In the genomic region with DNA sequence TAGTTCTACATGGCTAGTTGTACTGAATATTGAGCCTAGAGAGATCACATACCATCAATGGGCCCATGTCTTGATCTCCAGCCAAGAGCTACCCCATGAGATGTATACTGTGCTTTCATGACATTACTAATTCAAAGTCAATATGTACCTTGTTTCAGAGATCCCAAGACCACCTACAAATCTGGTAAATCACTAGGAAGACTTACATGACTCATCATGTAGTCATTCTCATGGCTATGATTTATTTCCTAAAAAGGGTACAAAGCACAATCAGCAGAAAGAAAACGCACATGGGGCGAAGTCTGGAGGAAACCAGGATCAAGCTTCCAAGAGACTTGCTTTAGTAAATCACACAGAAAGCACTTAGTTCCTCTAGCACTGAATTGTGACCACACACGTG, we compare ENCODE assay signal across 17 cellular contexts.
DNase-seq lines count a peak whose midpoint lies in the region; ATAC-seq, FAIRE-seq and TF ChIP-seq lines count a peak whose summit lies in the region.
"Had no signal": no experiment of that assay in that cellular context is flagged by ENCODE, and none has a peak within 500 bp of the region (broad histone marks: within the 10 kb centered on the region; RNA-seq: fewer than 3 reads in every experiment).

No MANE protein-coding gene starts in this region.

- no peak overlapping the region for H3K9ac ChIP-seq in IMR-90 (ENCODE audit: low read depth, low read length)

- intact Hi-C loops in IMR-90 (cut with micrococcal nuclease): no loop called here
- intact Hi-C loops in naive thymus-derived CD4-positive, alpha-beta T cell (cut with micrococcal nuclease): no loop called here

- H3K79me1 ChIP-seq in IMR-90 (ENCODE audit: low read depth in 1 of 2, low read length in 2 of 2): no peaks in the 10 kb centered on the region

- POLR2A ChIA-PET in IMR-90 (lab: Charles Lee; ENCODE audit: unreplicated experiment): no interaction called here
- POLR2A ChIA-PET in naive thymus-derived CD4-positive, alpha-beta T cell (lab: Charles Lee): no interaction called here

- no peaks in the 10 kb centered on the region for H3K27me3 ChIP-seq in IMR-90 (ENCODE audit: control insufficient read depth, insufficient read depth, low read length)
- H3K27me3 ChIP-seq in bronchial epithelial cell (ENCODE audit: control insufficient read depth, insufficient read depth, low read length): no peaks in the 10 kb centered on the region
- no peaks in the 10 kb centered on the region for H3K27me3 ChIP-seq in kidney epithelial cell (ENCODE audit: control insufficient read depth, insufficient read depth, low read length)
- H3K27me3 ChIP-seq in tibial nerve: no peaks in the 10 kb centered on the region
- H3K27me3 ChIP-seq in naive thymus-derived CD4-positive, alpha-beta T cell (ENCODE audit: control insufficient read depth in 2 of 2, insufficient read depth in 2 of 2, low read length in 2 of 2): no peaks in the 10 kb centered on the region
- H3K27me3 ChIP-seq: upper lobe of left lung had no signal

- H3K27me3 Mint-ChIP-seq in naive thymus-derived CD4-positive, alpha-beta T cell: no peaks in the 10 kb centered on the region
- H3K27me3 Mint-ChIP-seq: IgD-negative memory B cell had no signal

- CTCF ChIA-PET in IMR-90 (lab: Yijun Ruan, JAX): interaction anchor here (0.9 kb wide), 1 partner anchor 16 kb away, joined by 3 read pairs; no protein-coding TSS in a partner anchor
- CTCF ChIA-PET in naive thymus-derived CD4-positive, alpha-beta T cell (lab: Charles Lee): interaction anchor here (0.9 kb wide), 1 partner anchor 33 kb away, joined by 3 read pairs; no protein-coding TSS in a partner anchor

- no peak overlapping the region for H4K5ac ChIP-seq in IMR-90 (ENCODE audit: low read depth, low read length)

- no peak overlapping the region for H3K4me3 Mint-ChIP-seq in naive thymus-derived CD4-positive, alpha-beta T cell
- H3K4me3 Mint-ChIP-seq: IgD-negative memory B cell, immature natural killer cell had no signal

- H2BK15ac ChIP-seq in IMR-90 (ENCODE audit: low read depth, low read length): no peak overlapping the region

- ATAC-seq in IMR-90 (ENCODE audit: low read depth) (no peak), GM21717 (IDR thresholded peaks at IDR 0.05; ENCODE audit: unreplicated experiment) (no peak)
- no peak for ATAC-seq in naive thymus-derived CD4-positive, alpha-beta T cell

- no peaks in the 10 kb centered on the region for H4K20me1 ChIP-seq in IMR-90 (ENCODE audit: insufficient read depth, low read length)

- no peak overlapping the region for H2BK5ac ChIP-seq in IMR-90 (ENCODE audit: low read depth, low read length, poor library complexity, severe bottlenecking)

- dilution Hi-C loops in IMR-90 (cut with HindIII; ENCODE audit: low sequenced_read_pairs, unreplicated experiment): no loop called here

- 0 out of 2 replicates have a peak overlapping the region, but pooled peaks have one; percentile 37 for H2BK120ac ChIP-seq in IMR-90 (ENCODE audit: low read depth, low read length)

- no peaks in the 10 kb centered on the region for H3K9me3 ChIP-seq in IMR-90 (ENCODE audit: control insufficient read depth, insufficient read depth, low read length)
- H3K9me3 ChIP-seq in tibial nerve: no peaks in the 10 kb centered on the region
- H3K9me3 ChIP-seq in naive thymus-derived CD4-positive, alpha-beta T cell (ENCODE audit: control insufficient read depth in 2 of 3, low read length in 3 of 3): no peaks in the 10 kb centered on the region
- H3K9me3 ChIP-seq: upper lobe of left lung had no signal

- in situ Hi-C loops in IMR-90 (cut with MboI; ENCODE audit: low sequenced_read_pairs): no loop called here

- no peak for TF ChIP-seq EP300 in tibial nerve (IDR thresholded peaks at IDR 0.05)

- no peak overlapping the region for H3K23ac ChIP-seq in IMR-90 (ENCODE audit: low read depth, low read length)

- H3K27ac ChIP-seq in IMR-90 (ENCODE audit: insufficient read depth, low read length) (no peak overlapping the region), tibial nerve (no peak overlapping the region), caudate nucleus (ENCODE audit: low read depth, low read length) (no peak overlapping the region)
- H3K27ac ChIP-seq in naive thymus-derived CD4-positive, alpha-beta T cell (ENCODE audit: low read depth, low read length): no peak overlapping the region
- H3K27ac ChIP-seq: upper lobe of left lung had no signal

- H2AK5ac ChIP-seq in IMR-90 (ENCODE audit: low read depth, low read length): no peak overlapping the region

- H2BK20ac ChIP-seq in IMR-90 (ENCODE audit: low read depth, low read length): peak overlapping the region; percentile 11; the same call in 1 of the 2 replicates

- H4K8ac ChIP-seq in IMR-90 (ENCODE audit: low read depth in 2 of 2, low read length in 2 of 2): no peak overlapping the region; a peak in 1 of 4 replicates

- no peak overlapping the region for H3K14ac ChIP-seq in IMR-90 (replicated peaks; ENCODE audit: low read depth, low read length)

- H3K36me3 ChIP-seq in IMR-90 (ENCODE audit: control insufficient read depth, insufficient read depth, low read length) (no peaks in the 10 kb centered on the region; the same call in 1 of the 2 replicates), bronchial epithelial cell (ENCODE audit: control insufficient read depth, insufficient read depth, low read length) (no peaks in the 10 kb centered on the region), kidney epithelial cell (ENCODE audit: control insufficient read depth, insufficient read depth, low read length) (no peaks in the 10 kb centered on the region), tibial nerve (peaks cover 0 to 4% (median 0%) of the 10 kb centered on the region in 3 donors)
- H3K36me3 ChIP-seq in naive thymus-derived CD4-positive, alpha-beta T cell (ENCODE audit: control insufficient read depth in 2 of 3, insufficient read depth in 3 of 3, low read length in 3 of 3): peaks cover 0 to 8% (median 0%) of the 10 kb centered on the region in 3 experiments
- H3K36me3 ChIP-seq: upper lobe of left lung had no signal

- no peak overlapping the region for H4K91ac ChIP-seq in IMR-90 (ENCODE audit: insufficient read depth, low read depth, low read length)

- no peaks in the 10 kb centered on the region for H3K4me1 ChIP-seq in IMR-90 (ENCODE audit: control insufficient read depth, insufficient read depth, low read length)
- H3K4me1 ChIP-seq in tibial nerve: peaks cover 0 to 7% (median 5%) of the 10 kb centered on the region in 4 donors
- peaks cover 0 to 12% of the 10 kb centered on the region in 2 donors for H3K4me1 ChIP-seq in naive thymus-derived CD4-positive, alpha-beta T cell (ENCODE audit: control insufficient read depth in 2 of 2, insufficient read depth in 2 of 2, low read length in 2 of 2)

- H2AFZ ChIP-seq in IMR-90 (replicated peaks; ENCODE audit: low read length, poor library complexity): no peak overlapping the region

- no peak overlapping the region for H3K4ac ChIP-seq in IMR-90 (ENCODE audit: low read depth, low read length)

- no peak overlapping the region for H3K4me2 ChIP-seq in IMR-90 (ENCODE audit: low read depth, low read length)

- BruUV-seq in IMR-90 (replicated peaks; lab: Mats Ljungman, UMichigan): no TSS peak

- TF ChIP-seq POLR2A in IMR-90 (IDR thresholded peaks at IDR 0.05; ENCODE audit: low read depth, low read length): no peak
- TF ChIP-seq POLR2A in tibial nerve (IDR thresholded peaks at IDR 0.05): no peak

- H3K9me1 ChIP-seq in IMR-90 (ENCODE audit: insufficient read depth, low read length): no peaks in the 10 kb centered on the region

- H3K4me3 ChIP-seq in AG10803 (ENCODE audit: low read length): no peak overlapping the region
- no peak overlapping the region for H3K4me3 ChIP-seq in IMR-90 (ENCODE audit: insufficient read depth, low read depth, low read length)
- no peak overlapping the region for H3K4me3 ChIP-seq in bronchial epithelial cell (ENCODE audit: low read depth, low read length)
- H3K4me3 ChIP-seq in kidney epithelial cell (ENCODE audit: low read depth, low read length): no peak overlapping the region
- no peak overlapping the region for H3K4me3 ChIP-seq in tibial nerve
- no peak overlapping the region for H3K4me3 ChIP-seq in naive thymus-derived CD4-positive, alpha-beta T cell (ENCODE audit: low read length)
- H3K4me3 ChIP-seq: upper lobe of left lung had no signal

- H3K56ac ChIP-seq in IMR-90 (ENCODE audit: extremely low read depth, insufficient read depth, low read length): no peak overlapping the region

- peak; percentile 26 for DNase-seq in AG10803 (ENCODE audit: low read depth)
- peak; percentile 41 for DNase-seq in IMR-90
- DNase-seq in bronchial epithelial cell (ENCODE audit: low read depth): peak; percentile 90
- peak; percentile 41 for DNase-seq in kidney epithelial cell (ENCODE audit: low read depth)
- no peak for DNase-seq in tibial nerve (ENCODE audit: low spot score in 2 of 2)
- no peak for DNase-seq in caudate nucleus (lab: John Stamatoyannopoulos, UW)
- DNase-seq in naive thymus-derived CD4-positive, alpha-beta T cell: no peak
- DNase-seq: activated CD4-positive, alpha-beta T cell treated with anti-CD3 and anti-CD28 coated beads, Interleukin-2, amount 50 U/mL, for 48 hours; activated gamma-delta T cell; DMS 273 treated with DMSO at 0.1 percent for 48 hours; immature natural killer cell; NCI-H446 treated with DMSO at 0.1 percent for 48 hours; stimulated activated CD4-positive, alpha-beta T cell treated with anti-CD3 and anti-CD28 coated beads, Interleukin-15, amount 100 ng/mL, for 24 hours; T-helper 2 cell; upper lobe of left lung had no signal

- peaks cover 0 to 10% (median 0%) of the 10 kb centered on the region in 11 donors for H3K9me3 Mint-ChIP-seq in naive thymus-derived CD4-positive, alpha-beta T cell

- H3K36me3 Mint-ChIP-seq in naive thymus-derived CD4-positive, alpha-beta T cell: peaks cover 10 to 53% (median 39%) of the 10 kb centered on the region in 5 donors

- peak overlapping the region in 1 of 9 donors; percentile 7 for H3K27ac Mint-ChIP-seq in naive thymus-derived CD4-positive, alpha-beta T cell
- H3K27ac Mint-ChIP-seq: IgD-negative memory B cell, immature natural killer cell had no signal

- no peak for FAIRE-seq in bronchial epithelial cell (lab: Jason Lieb, UNC)

- H2AK9ac ChIP-seq in IMR-90 (replicated peaks; ENCODE audit: low read depth, low read length, poor library complexity): no peak overlapping the region

- H3K18ac ChIP-seq in IMR-90 (ENCODE audit: low read depth, low read length): no peak overlapping the region

- WGBS in IMR-90 (ENCODE audit: extremely low coverage in 2 of 2, insufficient read length in 1 of 2), 2 experiments: 100% methylated on average over 1 of the region's 3 CpGs; no CpG with 5 or more reads in 1 of the 2 experiments
- WGBS in tibial nerve, 2 donors: 79 to 84% methylated on average over 3 of the region's 3 CpGs

- H3K4me1 Mint-ChIP-seq in naive thymus-derived CD4-positive, alpha-beta T cell: peaks cover 0 to 85% (median 55%) of the 10 kb centered on the region in 7 donors

- TF ChIP-seq RAD21 in IMR-90 (IDR thresholded peaks at IDR 0.05; ENCODE audit: low read length): no peak

- TF ChIP-seq CTCF in AG10803 (conservative IDR thresholded peaks at IDR 0.05; ENCODE audit: low read length) (no peak), IMR-90 (conservative IDR thresholded peaks at IDR 0.05; ENCODE audit: low read depth, low read length) (no peak), bronchial epithelial cell (IDR thresholded peaks at IDR 0.05; ENCODE audit: insufficient read depth, low read length, severe bottlenecking) (no peak), kidney epithelial cell (IDR thresholded peaks at IDR 0.05; ENCODE audit: insufficient read depth, low read length, poor library complexity, severe bottlenecking) (no peak), tibial nerve (IDR thresholded peaks at IDR 0.05) (no peak)

Comparison
In these comparisons a context has a peak if more than half of its experiments do, and no peak if none do; other contexts are left out.
1. DNase-seq: peak in AG10803 (single experiment), IMR-90 (single experiment), bronchial epithelial cell (single experiment) and kidney epithelial cell (single experiment); none in tibial nerve (0 of 2), caudate nucleus (0 of 61) and naive thymus-derived CD4-positive, alpha-beta T cell (0 of 9).